2 cellular contexts compared by ENCODE assay signal in the genomic region with DNA sequence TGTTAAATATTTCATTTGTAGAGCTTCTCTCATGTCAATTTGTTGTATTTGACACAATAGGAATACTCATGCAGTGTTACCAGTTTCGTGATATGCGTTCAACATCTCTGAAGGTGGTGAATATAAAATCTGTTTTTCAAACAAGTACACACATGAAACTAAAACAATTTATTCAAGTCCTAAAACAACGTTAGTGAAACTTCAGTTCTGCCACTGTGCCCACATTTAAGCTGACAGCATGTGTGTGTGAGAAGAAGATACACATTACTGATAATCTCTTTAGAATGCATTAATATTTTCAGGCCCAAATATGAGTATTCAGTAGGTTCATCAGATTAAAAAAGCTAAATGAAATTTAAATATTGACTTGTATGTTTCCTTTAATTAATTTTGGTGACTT.
TF ChIP-seq lines count a peak whose summit lies in the region.

No MANE protein-coding gene starts in this region.

TF ChIP-seq in SK-N-SH, 30 proteins besides CTCF, POLR2A, EP300 and RAD21 (continued from another document):
- TF ChIP-seq, protein P1, sequence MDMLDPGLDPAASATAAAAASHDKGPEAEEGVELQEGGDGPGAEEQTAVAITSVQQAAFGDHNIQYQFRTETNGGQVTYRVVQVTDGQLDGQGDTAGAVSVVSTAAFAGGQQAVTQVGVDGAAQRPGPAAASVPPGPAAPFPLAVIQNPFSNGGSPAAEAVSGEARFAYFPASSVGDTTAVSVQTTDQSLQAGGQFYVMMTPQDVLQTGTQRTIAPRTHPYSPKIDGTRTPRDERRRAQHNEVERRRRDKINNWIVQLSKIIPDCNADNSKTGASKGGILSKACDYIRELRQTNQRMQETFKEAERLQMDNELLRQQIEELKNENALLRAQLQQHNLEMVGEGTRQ (IDR thresholded peaks at IDR 0.05; ENCODE audit: borderline replicate concordance, low read depth, low read length), result no peak
- no peak for TF ChIP-seq JUND (IDR thresholded peaks at IDR 0.05)
- TF ChIP-seq NRF1 (IDR thresholded peaks at IDR 0.05; ENCODE audit: low read depth, low read length), result no peak
- TF ChIP-seq GABPA (IDR thresholded peaks at IDR 0.05; ENCODE audit: low read depth), result no peak
- no peak for TF ChIP-seq CHD2 (IDR thresholded peaks at IDR 0.05; ENCODE audit: low read length, partially characterized antibody)
- no peak for TF ChIP-seq NFIC (IDR thresholded peaks at IDR 0.05; ENCODE audit: borderline replicate concordance)
- TF ChIP-seq, protein P2, sequence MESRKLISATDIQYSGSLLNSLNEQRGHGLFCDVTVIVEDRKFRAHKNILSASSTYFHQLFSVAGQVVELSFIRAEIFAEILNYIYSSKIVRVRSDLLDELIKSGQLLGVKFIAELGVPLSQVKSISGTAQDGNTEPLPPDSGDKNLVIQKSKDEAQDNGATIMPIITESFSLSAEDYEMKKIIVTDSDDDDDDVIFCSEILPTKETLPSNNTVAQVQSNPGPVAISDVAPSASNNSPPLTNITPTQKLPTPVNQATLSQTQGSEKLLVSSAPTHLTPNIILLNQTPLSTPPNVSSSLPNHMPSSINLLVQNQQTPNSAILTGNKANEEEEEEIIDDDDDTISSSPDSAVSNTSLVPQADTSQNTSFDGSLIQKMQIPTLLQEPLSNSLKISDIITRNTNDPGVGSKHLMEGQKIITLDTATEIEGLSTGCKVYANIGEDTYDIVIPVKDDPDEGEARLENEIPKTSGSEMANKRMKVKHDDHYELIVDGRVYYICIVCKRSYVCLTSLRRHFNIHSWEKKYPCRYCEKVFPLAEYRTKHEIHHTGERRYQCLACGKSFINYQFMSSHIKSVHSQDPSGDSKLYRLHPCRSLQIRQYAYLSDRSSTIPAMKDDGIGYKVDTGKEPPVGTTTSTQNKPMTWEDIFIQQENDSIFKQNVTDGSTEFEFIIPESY (IDR thresholded peaks at IDR 0.05; ENCODE audit: borderline replicate concordance, low read depth), result no peak
- TF ChIP-seq YY1 (IDR thresholded peaks at IDR 0.05; ENCODE audit: low read depth), result no peak
- TF ChIP-seq RFX5 (IDR thresholded peaks at IDR 0.05; ENCODE audit: low read length), result no peak
- TF ChIP-seq MEF2A (IDR thresholded peaks at IDR 0.05; ENCODE audit: borderline replicate concordance, low read depth), result no peak
- TF ChIP-seq, protein P3, sequence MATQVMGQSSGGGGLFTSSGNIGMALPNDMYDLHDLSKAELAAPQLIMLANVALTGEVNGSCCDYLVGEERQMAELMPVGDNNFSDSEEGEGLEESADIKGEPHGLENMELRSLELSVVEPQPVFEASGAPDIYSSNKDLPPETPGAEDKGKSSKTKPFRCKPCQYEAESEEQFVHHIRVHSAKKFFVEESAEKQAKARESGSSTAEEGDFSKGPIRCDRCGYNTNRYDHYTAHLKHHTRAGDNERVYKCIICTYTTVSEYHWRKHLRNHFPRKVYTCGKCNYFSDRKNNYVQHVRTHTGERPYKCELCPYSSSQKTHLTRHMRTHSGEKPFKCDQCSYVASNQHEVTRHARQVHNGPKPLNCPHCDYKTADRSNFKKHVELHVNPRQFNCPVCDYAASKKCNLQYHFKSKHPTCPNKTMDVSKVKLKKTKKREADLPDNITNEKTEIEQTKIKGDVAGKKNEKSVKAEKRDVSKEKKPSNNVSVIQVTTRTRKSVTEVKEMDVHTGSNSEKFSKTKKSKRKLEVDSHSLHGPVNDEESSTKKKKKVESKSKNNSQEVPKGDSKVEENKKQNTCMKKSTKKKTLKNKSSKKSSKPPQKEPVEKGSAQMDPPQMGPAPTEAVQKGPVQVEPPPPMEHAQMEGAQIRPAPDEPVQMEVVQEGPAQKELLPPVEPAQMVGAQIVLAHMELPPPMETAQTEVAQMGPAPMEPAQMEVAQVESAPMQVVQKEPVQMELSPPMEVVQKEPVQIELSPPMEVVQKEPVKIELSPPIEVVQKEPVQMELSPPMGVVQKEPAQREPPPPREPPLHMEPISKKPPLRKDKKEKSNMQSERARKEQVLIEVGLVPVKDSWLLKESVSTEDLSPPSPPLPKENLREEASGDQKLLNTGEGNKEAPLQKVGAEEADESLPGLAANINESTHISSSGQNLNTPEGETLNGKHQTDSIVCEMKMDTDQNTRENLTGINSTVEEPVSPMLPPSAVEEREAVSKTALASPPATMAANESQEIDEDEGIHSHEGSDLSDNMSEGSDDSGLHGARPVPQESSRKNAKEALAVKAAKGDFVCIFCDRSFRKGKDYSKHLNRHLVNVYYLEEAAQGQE (IDR thresholded peaks at IDR 0.05; ENCODE audit: low read depth, low read length), result no peak
- TF ChIP-seq, protein P4, sequence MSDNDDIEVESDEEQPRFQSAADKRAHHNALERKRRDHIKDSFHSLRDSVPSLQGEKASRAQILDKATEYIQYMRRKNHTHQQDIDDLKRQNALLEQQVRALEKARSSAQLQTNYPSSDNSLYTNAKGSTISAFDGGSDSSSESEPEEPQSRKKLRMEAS (IDR thresholded peaks at IDR 0.05; ENCODE audit: low read depth), result no peak
- no peak for TF ChIP-seq RXRA (IDR thresholded peaks at IDR 0.05; ENCODE audit: borderline replicate concordance, low read depth)

TF ChIP-seq in SK-N-SH treated with all-trans-retinoic acid at 6 μM for 48 hours, 23 proteins besides CTCF, POLR2A, EP300 and RAD21 (continued from another document):
- TF ChIP-seq, protein P5, sequence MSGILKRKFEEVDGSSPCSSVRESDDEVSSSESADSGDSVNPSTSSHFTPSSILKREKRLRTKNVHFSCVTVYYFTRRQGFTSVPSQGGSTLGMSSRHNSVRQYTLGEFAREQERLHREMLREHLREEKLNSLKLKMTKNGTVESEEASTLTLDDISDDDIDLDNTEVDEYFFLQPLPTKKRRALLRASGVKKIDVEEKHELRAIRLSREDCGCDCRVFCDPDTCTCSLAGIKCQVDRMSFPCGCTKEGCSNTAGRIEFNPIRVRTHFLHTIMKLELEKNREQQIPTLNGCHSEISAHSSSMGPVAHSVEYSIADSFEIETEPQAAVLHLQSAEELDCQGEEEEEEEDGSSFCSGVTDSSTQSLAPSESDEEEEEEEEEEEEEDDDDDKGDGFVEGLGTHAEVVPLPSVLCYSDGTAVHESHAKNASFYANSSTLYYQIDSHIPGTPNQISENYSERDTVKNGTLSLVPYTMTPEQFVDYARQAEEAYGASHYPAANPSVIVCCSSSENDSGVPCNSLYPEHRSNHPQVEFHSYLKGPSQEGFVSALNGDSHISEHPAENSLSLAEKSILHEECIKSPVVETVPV (CRISPR knock-in tag; IDR thresholded peaks at IDR 0.05), result no peak
- TF ChIP-seq RARB (CRISPR knock-in tag; IDR thresholded peaks at IDR 0.05) (no peak), ZC3H10 (CRISPR knock-in tag; IDR thresholded peaks at IDR 0.05) (no peak), OSR1 (CRISPR knock-in tag; IDR thresholded peaks at IDR 0.05) (no peak), ARNTL (CRISPR knock-in tag; IDR thresholded peaks at IDR 0.05; ENCODE audit: borderline replicate concordance, low read depth) (no peak), ZNF8 (CRISPR knock-in tag; IDR thresholded peaks at IDR 0.05) (no peak), ZNF565 (CRISPR knock-in tag; conservative IDR thresholded peaks at IDR 0.05; ENCODE audit: low read depth) (no peak), ESRRG (CRISPR knock-in tag; IDR thresholded peaks at IDR 0.05) (no peak), TOX (CRISPR knock-in tag; IDR thresholded peaks at IDR 0.05; ENCODE audit: borderline replicate concordance) (no peak), CSDC2 (CRISPR knock-in tag; IDR thresholded peaks at IDR 0.05) (no peak), ISL1 (CRISPR knock-in tag; IDR thresholded peaks at IDR 0.05) (no peak), BACH2 (CRISPR knock-in tag; IDR thresholded peaks at IDR 0.05; ENCODE audit: borderline replicate concordance) (no peak), ZFP3 (CRISPR knock-in tag; IDR thresholded peaks at IDR 0.05) (no peak), TCF4 (CRISPR knock-in tag; IDR thresholded peaks at IDR 0.05; ENCODE audit: borderline replicate concordance) (no peak), GLIS3 (CRISPR knock-in tag; IDR thresholded peaks at IDR 0.05) (no peak), ZNF70 (CRISPR knock-in tag; IDR thresholded peaks at IDR 0.05) (no peak)
- TF ChIP-seq, protein P6, sequence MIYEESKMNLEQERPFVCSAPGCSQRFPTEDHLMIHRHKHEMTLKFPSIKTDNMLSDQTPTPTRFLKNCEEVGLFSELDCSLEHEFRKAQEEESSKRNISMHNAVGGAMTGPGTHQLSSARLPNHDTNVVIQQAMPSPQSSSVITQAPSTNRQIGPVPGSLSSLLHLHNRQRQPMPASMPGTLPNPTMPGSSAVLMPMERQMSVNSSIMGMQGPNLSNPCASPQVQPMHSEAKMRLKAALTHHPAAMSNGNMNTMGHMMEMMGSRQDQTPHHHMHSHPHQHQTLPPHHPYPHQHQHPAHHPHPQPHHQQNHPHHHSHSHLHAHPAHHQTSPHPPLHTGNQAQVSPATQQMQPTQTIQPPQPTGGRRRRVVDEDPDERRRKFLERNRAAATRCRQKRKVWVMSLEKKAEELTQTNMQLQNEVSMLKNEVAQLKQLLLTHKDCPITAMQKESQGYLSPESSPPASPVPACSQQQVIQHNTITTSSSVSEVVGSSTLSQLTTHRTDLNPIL (CRISPR knock-in tag; IDR thresholded peaks at IDR 0.05; ENCODE audit: low read depth), result no peak
- TF ChIP-seq, protein P7, sequence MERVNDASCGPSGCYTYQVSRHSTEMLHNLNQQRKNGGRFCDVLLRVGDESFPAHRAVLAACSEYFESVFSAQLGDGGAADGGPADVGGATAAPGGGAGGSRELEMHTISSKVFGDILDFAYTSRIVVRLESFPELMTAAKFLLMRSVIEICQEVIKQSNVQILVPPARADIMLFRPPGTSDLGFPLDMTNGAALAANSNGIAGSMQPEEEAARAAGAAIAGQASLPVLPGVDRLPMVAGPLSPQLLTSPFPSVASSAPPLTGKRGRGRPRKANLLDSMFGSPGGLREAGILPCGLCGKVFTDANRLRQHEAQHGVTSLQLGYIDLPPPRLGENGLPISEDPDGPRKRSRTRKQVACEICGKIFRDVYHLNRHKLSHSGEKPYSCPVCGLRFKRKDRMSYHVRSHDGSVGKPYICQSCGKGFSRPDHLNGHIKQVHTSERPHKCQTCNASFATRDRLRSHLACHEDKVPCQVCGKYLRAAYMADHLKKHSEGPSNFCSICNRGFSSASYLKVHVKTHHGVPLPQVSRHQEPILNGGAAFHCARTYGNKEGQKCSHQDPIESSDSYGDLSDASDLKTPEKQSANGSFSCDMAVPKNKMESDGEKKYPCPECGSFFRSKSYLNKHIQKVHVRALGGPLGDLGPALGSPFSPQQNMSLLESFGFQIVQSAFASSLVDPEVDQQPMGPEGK (CRISPR knock-in tag; IDR thresholded peaks at IDR 0.05; ENCODE audit: borderline replicate concordance), result no peak
